8 cellular contexts compared by ENCODE assay signal in the genomic region with DNA sequence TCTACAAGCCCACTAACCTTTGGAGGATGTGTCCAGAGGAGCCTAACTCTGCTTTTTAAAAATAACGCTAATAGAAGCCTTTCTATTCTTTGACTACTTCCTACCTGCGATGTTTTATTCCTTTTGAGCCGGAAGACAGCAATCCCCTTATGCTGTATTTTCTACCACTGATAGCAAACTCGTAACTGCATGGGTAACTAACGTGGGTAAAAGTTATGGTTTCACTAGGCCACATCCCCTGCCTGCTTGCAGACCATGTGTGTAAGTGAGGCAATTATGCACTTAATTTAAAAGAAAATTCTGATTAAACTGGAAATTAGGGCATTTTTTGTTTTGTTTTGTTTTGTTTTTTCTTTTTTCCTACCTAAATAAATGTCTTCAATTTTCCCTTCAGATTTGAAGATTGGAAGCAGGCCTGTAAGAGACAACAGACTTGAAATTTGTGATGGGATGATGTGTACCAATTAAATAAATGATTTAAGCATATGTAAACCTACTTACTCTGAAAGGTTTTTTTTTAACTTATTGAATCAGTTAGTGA. TPM values are rescaled to one million over a fixed set of nuclear protein-coding genes. Genes with fewer than 3 reads are reported as not detected.
DNase-seq lines count a peak whose midpoint lies in the region; ATAC-seq and TF ChIP-seq lines count a peak whose summit lies in the region.

No MANE protein-coding gene starts in this region.

- 0 out of 2 replicates have a peak, but pooled peaks cover 7% of the 10 kb centered on the region for H3K4me1 ChIP-seq in SJCRH30

- CTCF ChIA-PET in AG04450 (lab: Charles Lee): no interaction called here

- H3K9me3 ChIP-seq in AG04450 (ENCODE audit: control insufficient read depth, insufficient read depth, low read length) (no peaks in the 10 kb centered on the region), SJCRH30 (replicated peaks) (no peaks in the 10 kb centered on the region)

- H3K36me3 ChIP-seq in SJCRH30: peaks cover 7% of the 10 kb centered on the region

- H3K27me3 Mint-ChIP-seq in nephron progenitor cell (ENCODE audit: low read depth, poor library complexity): no peaks in the 10 kb centered on the region

- peak overlapping the region; percentile 85 for H3K4me3 ChIP-seq in AG04450 (ENCODE audit: low read depth, low read length)
- H3K4me3 ChIP-seq in SJCRH30: peak overlapping the region; percentile 72

- H3K4me3 Mint-ChIP-seq in nephron progenitor cell: peak overlapping the region; percentile 100

- peaks cover 29% of the 10 kb centered on the region for H3K4me1 Mint-ChIP-seq in nephron progenitor cell

- ATAC-seq in GM18511 (IDR thresholded peaks at IDR 0.05; ENCODE audit: unreplicated experiment): peak; percentile 35
- ATAC-seq in HG03025 (IDR thresholded peaks at IDR 0.05; ENCODE audit: low FRiP score, unreplicated experiment): peak; percentile 26

- H3K9me3 Mint-ChIP-seq in nephron progenitor cell: no peaks in the 10 kb centered on the region

- peaks cover 23% of the 10 kb centered on the region for H3K36me3 Mint-ChIP-seq in nephron progenitor cell (ENCODE audit: low read depth)

- TF ChIP-seq CTCF in AG04450 (IDR thresholded peaks at IDR 0.05; ENCODE audit: low read depth, low read length) (no peak), nephron progenitor cell (IDR thresholded peaks at IDR 0.05) (no peak), GM13977 (IDR thresholded peaks at IDR 0.05; ENCODE audit: extremely low read depth, insufficient read depth, missing control alignments) (no peak)

- peak overlapping the region; percentile 100 for H3K27ac Mint-ChIP-seq in nephron progenitor cell

- DNase-seq in AG04450 (ENCODE audit: low read depth, low spot score) (no peak), SJCRH30 (peak; percentile 12 to 53), epithelial cell of prostate (ENCODE audit: low read depth, low spot score) (no peak), nephron progenitor cell (no peak), GM13977 (ENCODE audit: low spot score) (no peak), NCI-H524 (lab: John Stamatoyannopoulos, UW) (no peak)

- POLR2A ChIA-PET in AG04450 (lab: Yijun Ruan, JAX): no interaction called here

- H3K27ac ChIP-seq in AG04450 (ENCODE audit: low read depth, low read length): no peak overlapping the region
- peak overlapping the region; percentile 94 for H3K27ac ChIP-seq in SJCRH30
- peak overlapping the region; percentile 76 for H3K27ac ChIP-seq in epithelial cell of prostate

- in situ Hi-C loops in GM13977 (cut with MboI; ENCODE audit: low pct_unique_long_range_greater_than_20kb, low sequenced_read_pairs, unreplicated experiment): no loop called here

- H3K27me3 ChIP-seq in AG04450 (ENCODE audit: control insufficient read depth, insufficient read depth, low read length): no peaks in the 10 kb centered on the region
- no peaks in the 10 kb centered on the region for H3K27me3 ChIP-seq in SJCRH30

RNA-seq across cellular contexts. Expression of a gene that starts 0.9 kb away (rescaled TPM):
- polyA plus RNA-seq in AG04450 (2011; rRNA removed): 12.9 and 15.3 TPM in 2 replicates
- 5.0 and 10.1 TPM in 2 replicates for polyA minus RNA-seq in AG04450 (2011; rRNA and poly(A)+ RNA removed)
- total RNA-seq in SJCRH30 (2014; rRNA removed; shearing (Covaris generic)): 25.0 and 25.4 TPM in 2 replicates

RNA-seq across cellular contexts. Expression of a gene that starts 40.4 kb away (rescaled TPM):
- not detected in 2 replicates for polyA plus RNA-seq in AG04450 (2011; rRNA removed)
- not detected in 2 replicates for polyA minus RNA-seq in AG04450 (2011; rRNA and poly(A)+ RNA removed)
- total RNA-seq in SJCRH30 (2014; rRNA removed; shearing (Covaris generic)): not detected in 2 replicates

Comparison
In these comparisons a context has a peak if more than half of its experiments do, and no peak if none do; other contexts are left out.
1. DNase-seq: peak in SJCRH30 (2 of 2); none in AG04450 (single experiment), epithelial cell of prostate (single experiment), nephron progenitor cell (single experiment), GM13977 (single experiment) and NCI-H524 (0 of 2).